16 cellular contexts compared by ENCODE assay signal in genomic region chr17:45923511-45924268, GRCh38. TPM values are rescaled to one million over a fixed set of nuclear protein-coding genes. Genes with fewer than 3 reads are reported as not detected.
DNase-seq lines count a peak whose midpoint lies in the region; ATAC-seq and TF ChIP-seq lines count a peak whose summit lies in the region.
"Had no signal": no experiment of that assay in that cellular context is flagged by ENCODE, and none has a peak within 500 bp of the region (broad histone marks: within the 10 kb centered on the region; RNA-seq: fewer than 3 reads in every experiment).

No MANE protein-coding gene starts in this region.

- no peak for TF ChIP-seq CTCF in fibroblast of the aortic adventitia (IDR thresholded peaks at IDR 0.05; ENCODE audit: insufficient read depth, low read length)

- ATAC-seq in sciatic nerve (peak; percentile 53), HG03025 (IDR thresholded peaks at IDR 0.05; ENCODE audit: low FRiP score, unreplicated experiment) (no peak)
- no peak for ATAC-seq in activated CD4-positive, CD25-positive, alpha-beta regulatory T cell treated with anti-CD3 and anti-CD28 coated beads, Interleukin-2, amount 50 U/mL, for 24 hours
- ATAC-seq: activated naive CD4-positive, alpha-beta T cell treated with anti-CD3 and anti-CD28 coated beads, Interleukin-2, amount 50 U/mL, for 72 hours; CD8-positive, alpha-beta T cell had no signal

- H3K4me3 ChIP-seq in fibroblast of the aortic adventitia (ENCODE audit: low read depth, low read length) = no peak overlapping the region
- H3K4me3 ChIP-seq: PC-9 had no signal

- intact Hi-C loops in sciatic nerve (cut with DNase I) = no loop called here

- DNase-seq in GM04503 (ENCODE audit: low read depth) (peak; percentile 7), NCI-H524 treated with DMSO at 0.1 percent for 48 hours (lab: John Stamatoyannopoulos, UW) (peak; percentile 16), fibroblast of the aortic adventitia (ENCODE audit: low read depth) (peak; percentile 38), sciatic nerve (ENCODE audit: low spot score) (no peak), hepatic stellate cell (ENCODE audit: low spot score) (no peak)
- DNase-seq in stimulated activated CD4-positive, alpha-beta T cell treated with anti-CD3 and anti-CD28 coated beads, Interleukin-1b, Interleukin-23, amount 100 ng/mL, for 48 hours = no peak
- DNase-seq: CD8-positive, alpha-beta T cell; endodermal cell; GF-D8; glutamatergic neuron; PC-9; stimulated activated CD8-positive, alpha-beta memory T cell treated with anti-CD3 and anti-CD28 coated beads, Interleukin-4, amount 100 ng/mL, for 48 hours; trophoblast cell had no signal

RNA-seq across cellular contexts. Expression of gene MAPT, which starts 29.3 kb away (rescaled TPM):
- total RNA-seq in fibroblast of the aortic adventitia (ENCODE audit: low replicate concordance) (0.54 and 1.9 TPM in 2 replicates), sciatic nerve (4.8 TPM)

Comparison
In these comparisons a context has a peak if more than half of its experiments do, and no peak if none do; other contexts are left out.
1. DNase-seq: peak in GM04503 (single experiment), NCI-H524 treated with DMSO at 0.1 percent for 48 hours (single experiment) and fibroblast of the aortic adventitia (single experiment); none in sciatic nerve (single experiment), stimulated activated CD4-positive, alpha-beta T cell treated with anti-CD3 and anti-CD28 coated beads, Interleukin-1b, Interleukin-23, amount 100 ng/mL, for 48 hours (single experiment) and hepatic stellate cell (single experiment).